In genomic region chr13:72983085-72983768, GRCh38 we compare ENCODE assay signal across 11 cellular contexts.
DNase-seq lines count a peak whose midpoint lies in the region; ATAC-seq and TF ChIP-seq lines count a peak whose summit lies in the region.
"Had no signal": no experiment of that assay in that cellular context is flagged by ENCODE, and none has a peak within 500 bp of the region (broad histone marks: within the 10 kb centered on the region; RNA-seq: fewer than 3 reads in every experiment).

No MANE protein-coding gene starts in this region.

- in situ Hi-C loops in brain microvascular endothelial cell (cut with HindIII; ENCODE audit: low pct_ligation_motif_present, low sequenced_read_pairs), result no loop called here

- CTCF ChIA-PET in HCT116 (lab: Charles Lee), result no interaction called here

- H3K9me2 ChIP-seq in HCT116 (ENCODE audit: insufficient read depth), result no peaks in the 10 kb centered on the region

- peaks cover 4% of the 10 kb centered on the region for H3K36me3 Mint-ChIP-seq in endodermal cell (ENCODE audit: low read depth)
- no peaks in the 10 kb centered on the region for H3K36me3 Mint-ChIP-seq in T-helper 2 cell treated with Interferon-gamma antibody and Interleukin-4, amounts not matched to agents 5 μg/mL and 100 μg/mL, for 36 hours (ENCODE audit: low read depth)

- no peaks in the 10 kb centered on the region for H3K27me3 Mint-ChIP-seq in endodermal cell (ENCODE audit: insufficient read depth)
- no peaks in the 10 kb centered on the region for H3K27me3 Mint-ChIP-seq in T-helper 2 cell treated with Interferon-gamma antibody and Interleukin-4, amounts not matched to agents 5 μg/mL and 100 μg/mL, for 36 hours (ENCODE audit: low read depth)

- H3K9me3 Mint-ChIP-seq in endodermal cell, result no peaks in the 10 kb centered on the region
- H3K9me3 Mint-ChIP-seq in T-helper 2 cell treated with Interferon-gamma antibody and Interleukin-4, amounts not matched to agents 5 μg/mL and 100 μg/mL, for 36 hours, result no peaks in the 10 kb centered on the region

- H3K27ac ChIP-seq in HCT116 (ENCODE audit: low read depth, low read length) (no peak overlapping the region), brain microvascular endothelial cell (no peak overlapping the region), thymus (ENCODE audit: low read depth) (peak overlapping the region; percentile 36), endodermal cell (ENCODE audit: low read depth, low read length) (no peak overlapping the region)

- no peaks in the 10 kb centered on the region for H3K79me2 ChIP-seq in HCT116 (ENCODE audit: insufficient read depth, low read length)

- TF ChIP-seq POLR2A in HCT116 (IDR thresholded peaks at IDR 0.05; ENCODE audit: borderline replicate concordance, extremely low read depth, insufficient read depth, insufficient read length), result no peak

- H3K9ac ChIP-seq in HCT116 (ENCODE audit: low read length) (no peak overlapping the region), endodermal cell (ENCODE audit: extremely low read depth, low read length, poor library complexity, severe bottlenecking) (no peak overlapping the region)

- intact Hi-C loops in HCT116 (cut with micrococcal nuclease), result no loop called here
- intact Hi-C loops in left colon (cut with DNase I, micrococcal nuclease), result no loop called here

- H3K4me1 ChIP-seq in HCT116 (ENCODE audit: control insufficient read depth in 1 of 2, insufficient read depth in 2 of 2, low read length in 2 of 2) (peaks cover 0 to 12% of the 10 kb centered on the region in 2 experiments; a peak in 3 of 4 replicates), thymus (ENCODE audit: control insufficient read depth, insufficient read depth, low read length) (no peaks in the 10 kb centered on the region), BE2C (no peaks in the 10 kb centered on the region), endodermal cell (ENCODE audit: control insufficient read depth, insufficient read depth, low read length) (peaks cover 8% of the 10 kb centered on the region)

- H3K4me3 Mint-ChIP-seq in endodermal cell, result no peak overlapping the region
- H3K4me3 Mint-ChIP-seq in T-helper 2 cell treated with Interferon-gamma antibody and Interleukin-4, amounts not matched to agents 5 μg/mL and 100 μg/mL, for 36 hours, result no peak overlapping the region

- peak overlapping the region; percentile 43 for H3K4me2 ChIP-seq in HCT116 (ENCODE audit: low read length)

- H3K36me3 ChIP-seq in HCT116 (ENCODE audit: control insufficient read depth in 1 of 2, insufficient read depth in 2 of 2, low read length in 2 of 2) (no peaks in the 10 kb centered on the region), brain microvascular endothelial cell (replicated peaks) (no peaks in the 10 kb centered on the region), thymus (ENCODE audit: control insufficient read depth, insufficient read depth) (no peaks in the 10 kb centered on the region), BE2C (no peaks in the 10 kb centered on the region), endodermal cell (ENCODE audit: control insufficient read depth, insufficient read depth, low read length) (no peaks in the 10 kb centered on the region)

- TF ChIP-seq CTCF in HCT116 (IDR thresholded peaks at IDR 0.05 in 2 of 3, conservative IDR thresholded peaks at IDR 0.05 in 1 of 3; ENCODE audit: borderline replicate concordance in 1 of 3, insufficient read depth in 1 of 3, low read depth in 2 of 3, low read length in 2 of 3) (no peak), brain microvascular endothelial cell (IDR thresholded peaks at IDR 0.05; ENCODE audit: low read depth, low read length, missing control alignments) (no peak), BE2C (IDR thresholded peaks at IDR 0.05; ENCODE audit: low read depth, low read length) (no peak), endodermal cell (conservative IDR thresholded peaks at IDR 0.05) (no peak)

- BruUV-seq in HCT116 (replicated peaks; lab: Mats Ljungman, UMichigan), result no TSS peak

- H3K27me3 ChIP-seq in HCT116 (ENCODE audit: insufficient read depth, low read length) (no peaks in the 10 kb centered on the region), brain microvascular endothelial cell (replicated peaks) (no peaks in the 10 kb centered on the region), thymus (ENCODE audit: control insufficient read depth, insufficient read depth) (no peaks in the 10 kb centered on the region), BE2C (no peaks in the 10 kb centered on the region), endodermal cell (ENCODE audit: control insufficient read depth, insufficient read depth, low read length, poor library complexity, severe bottlenecking) (no peaks in the 10 kb centered on the region)

- 98% methylated on average over 5 of the region's 5 CpGs for WGBS in thymus
- 97 to 98% methylated on average over 4 to 5 of the region's 5 CpGs for WGBS in endodermal cell (ENCODE audit: insufficient coverage in 1 of 2, insufficient read length in 1 of 2), 2 experiments

- no peak overlapping the region for H3K27ac Mint-ChIP-seq in endodermal cell
- H3K27ac Mint-ChIP-seq in T-helper 2 cell treated with Interferon-gamma antibody and Interleukin-4, amounts not matched to agents 5 μg/mL and 100 μg/mL, for 36 hours, result no peak overlapping the region

- H3K4me1 Mint-ChIP-seq in endodermal cell, result peaks cover 12% of the 10 kb centered on the region
- no peaks in the 10 kb centered on the region for H3K4me1 Mint-ChIP-seq in T-helper 2 cell treated with Interferon-gamma antibody and Interleukin-4, amounts not matched to agents 5 μg/mL and 100 μg/mL, for 36 hours (ENCODE audit: low read depth)

- RAD21 ChIA-PET in HCT116 (lab: Charles Lee; ENCODE audit: low non-redundant PET in 1 of 2, low total read pairs in 2 of 2, uncharacterized antibody in 2 of 2, unreplicated experiment in 2 of 2), result no interaction called here

- no peak overlapping the region for H2AFZ ChIP-seq in HCT116 (ENCODE audit: low read depth, low read length, poor library complexity, severe bottlenecking)

- 0 out of 4 replicates have a peak overlapping the region, but pooled peaks of 1 of the 2 experiments have one; percentile 8 for H3K4me3 ChIP-seq in HCT116 (replicated peaks in 1 of 2; ENCODE audit: low read depth in 1 of 2, low read length in 2 of 2)
- no peak overlapping the region for H3K4me3 ChIP-seq in brain microvascular endothelial cell (ENCODE audit: low read depth, low read length)
- H3K4me3 ChIP-seq in thymus (ENCODE audit: low read length), result no peak overlapping the region
- H3K4me3 ChIP-seq in BE2C (ENCODE audit: low read depth, low read length), result no peak overlapping the region
- no peak overlapping the region for H3K4me3 ChIP-seq in endodermal cell (ENCODE audit: low read length)

- no peak for DNase-seq in HCT116 (ENCODE audit: low read depth, low spot score)
- DNase-seq in brain microvascular endothelial cell, result peak; percentile 25
- DNase-seq in left colon, result peak in 1 of 2 donors; percentile 35
- no peak for DNase-seq in NCI-H1092 treated with DMSO at 0.1 percent for 48 hours (lab: John Stamatoyannopoulos, UW)
- DNase-seq in BE2C, result no peak
- no peak for DNase-seq in endodermal cell
- no peak for DNase-seq in T-helper 2 cell treated with Interferon-gamma antibody and Interleukin-4, amounts not matched to agents 5 μg/mL and 100 μg/mL, for 36 hours (ENCODE audit: low spot score)
- DNase-seq: activated CD4-positive, CD25-positive, alpha-beta regulatory T cell; activated naive CD4-positive, alpha-beta T cell treated with Interleukin-2 at 50 U/mL for 16 hours; mesendoderm had no signal

- H3K9me3 ChIP-seq in HCT116 (ENCODE audit: control insufficient read depth in 1 of 2, insufficient read depth in 1 of 2, low read depth in 1 of 2, low read length in 2 of 2) (no peaks in the 10 kb centered on the region), thymus (ENCODE audit: control insufficient read depth) (no peaks in the 10 kb centered on the region), BE2C (no peaks in the 10 kb centered on the region), endodermal cell (ENCODE audit: control insufficient read depth, low read length) (no peaks in the 10 kb centered on the region)

- no peaks in the 10 kb centered on the region for H4K20me1 ChIP-seq in HCT116 (ENCODE audit: insufficient read depth)

- ATAC-seq in HCT116 (peak; percentile 90), left colon (peak; percentile 84)

- POLR2A ChIA-PET in HCT116 (lab: Charles Lee), result no interaction called here

- no peak for TF ChIP-seq RAD21 in HCT116 (IDR thresholded peaks at IDR 0.05; ENCODE audit: low read depth)

TF ChIP-seq in HCT116, 20 proteins besides CTCF, POLR2A, EP300 and RAD21:
- TF ChIP-seq MAX (IDR thresholded peaks at IDR 0.05) (0 out of 2 replicates have a peak, but pooled peaks have one; percentile 24), SIN3A (IDR thresholded peaks at IDR 0.05; ENCODE audit: low read depth) (no peak), CEBPB (IDR thresholded peaks at IDR 0.05; ENCODE audit: low read depth) (peak; percentile 67), ATF3 (IDR thresholded peaks at IDR 0.05) (no peak), FOSL1 (IDR thresholded peaks at IDR 0.05; ENCODE audit: low read depth) (peak; percentile 59), JUND (IDR thresholded peaks at IDR 0.05) (peak; percentile 41), SRF (IDR thresholded peaks at IDR 0.05; ENCODE audit: low read depth) (no peak)
